In genomic region chr2:219868635-219869034, GRCh38 we compare ENCODE assay signal across 21 cellular contexts.
DNase-seq lines count a peak whose midpoint lies in the region; ATAC-seq and TF ChIP-seq lines count a peak whose summit lies in the region.
"Had no signal": no experiment of that assay in that cellular context is flagged by ENCODE, and none has a peak within 500 bp of the region (broad histone marks: within the 10 kb centered on the region; RNA-seq: fewer than 3 reads in every experiment).

No MANE protein-coding gene starts in this region.

- peaks cover 18% of the 10 kb centered on the region for H3K9me3 Mint-ChIP-seq in neural progenitor cell
- H3K9me3 Mint-ChIP-seq: CD8-positive, alpha-beta T cell had no signal

- H3K9me3 ChIP-seq in A673 (ENCODE audit: low read depth, low read length, poor library complexity, severe bottlenecking) (no peaks in the 10 kb centered on the region), neural progenitor cell (ENCODE audit: low read depth) (no peaks in the 10 kb centered on the region)
- H3K9me3 ChIP-seq: Caco-2 had no signal

- H3K36me3 Mint-ChIP-seq in neural progenitor cell: peaks cover 7% of the 10 kb centered on the region
- H3K36me3 Mint-ChIP-seq: CD4-positive, CD25-positive, alpha-beta regulatory T cell; CD8-positive, alpha-beta T cell had no signal

- H3K4me3 Mint-ChIP-seq in neural progenitor cell: no peak overlapping the region
- H3K4me3 Mint-ChIP-seq: CD4-positive, CD25-positive, alpha-beta regulatory T cell; CD8-positive, alpha-beta T cell had no signal

- CTCF ChIA-PET in A673 (lab: Charles Lee): no interaction called here

- no peak overlapping the region for H3K9ac ChIP-seq in neural progenitor cell
- H3K9ac ChIP-seq: BLaER1, GM23248 had no signal

- H3F3A ChIP-seq in neural progenitor cell (ENCODE audit: low read depth): peaks cover 31% of the 10 kb centered on the region

- H2AFZ ChIP-seq in neural progenitor cell (replicated peaks): no peak overlapping the region
- H2AFZ ChIP-seq: GM23248 had no signal

- ATAC-seq in HG03045 (IDR thresholded peaks at IDR 0.05; ENCODE audit: unreplicated experiment): no peak
- ATAC-seq: CD8-positive, alpha-beta T cell had no signal

- H3K79me2 ChIP-seq in neural progenitor cell (ENCODE audit: low read depth): no peaks in the 10 kb centered on the region

- BruUV-seq in A673 (replicated peaks; lab: Mats Ljungman, UMichigan): no TSS peak

- no peak overlapping the region for H3K27ac Mint-ChIP-seq in neural progenitor cell
- H3K27ac Mint-ChIP-seq: CD4-positive, CD25-positive, alpha-beta regulatory T cell; CD8-positive, alpha-beta T cell had no signal

- peaks cover 47% of the 10 kb centered on the region for H3K4me1 Mint-ChIP-seq in neural progenitor cell
- H3K4me1 Mint-ChIP-seq: CD4-positive, CD25-positive, alpha-beta regulatory T cell had no signal

- no peaks in the 10 kb centered on the region for H3K36me3 ChIP-seq in A673 (ENCODE audit: insufficient read depth, low read length, poor library complexity, severe bottlenecking)
- no peaks in the 10 kb centered on the region for H3K36me3 ChIP-seq in neural progenitor cell
- H3K36me3 ChIP-seq: BLaER1 had no signal

- peak; percentile 80 for DNase-seq in A673 (ENCODE audit: low spot score)
- peak; percentile 71 for DNase-seq in EH (ENCODE audit: low read depth)
- DNase-seq in M059J (ENCODE audit: low read depth): peak; percentile 78
- no peak for DNase-seq in neural progenitor cell (ENCODE audit: low spot score)
- no peak for DNase-seq in NCI-H748 treated with DMSO at 0.1 percent for 48 hours (lab: John Stamatoyannopoulos, UW)
- no peak for DNase-seq in cardiac septum (ENCODE audit: low spot score)
- DNase-seq: ACHN; Caco-2; CD4-positive, CD25-positive, alpha-beta regulatory T cell; CD8-positive, alpha-beta T cell; DMS153; DND-41; GF-D8; GM23248; H7; HCEC 1CT had no signal

- no peaks in the 10 kb centered on the region for H4K20me1 ChIP-seq in neural progenitor cell (ENCODE audit: low read depth)
- H4K20me1 ChIP-seq: BLaER1 had no signal

- TF ChIP-seq CTCF in A673 (conservative IDR thresholded peaks at IDR 0.05; ENCODE audit: low read depth, low read length): no peak
- TF ChIP-seq CTCF in VCaP (conservative IDR thresholded peaks at IDR 0.05): no peak
- no peak for TF ChIP-seq CTCF in neural progenitor cell (IDR thresholded peaks at IDR 0.05)

- POLR2A ChIA-PET in A673 (lab: Charles Lee; ENCODE audit: low non-redundant PET): no interaction called here

- intact Hi-C loops in A673 (cut with micrococcal nuclease; ENCODE audit: unreplicated experiment): no loop called here
- intact Hi-C loops in cardiac septum (cut with DNase I): no loop called here

- peaks cover 45% of the 10 kb centered on the region for H3K4me1 ChIP-seq in A673 (ENCODE audit: insufficient read depth, low read length, poor library complexity, severe bottlenecking)
- peaks cover 30% of the 10 kb centered on the region for H3K4me1 ChIP-seq in neural progenitor cell
- H3K4me1 ChIP-seq: Caco-2 had no signal

- peak overlapping the region; percentile 27 for H3K27ac ChIP-seq in A673 (ENCODE audit: low read depth, low read length, poor library complexity, severe bottlenecking)
- peak overlapping the region; percentile 51; the same call in 1 of the 2 replicates for H3K27ac ChIP-seq in VCaP
- no peak overlapping the region for H3K27ac ChIP-seq in neural progenitor cell
- H3K27ac ChIP-seq: 22Rv1, BLaER1, C4-2B, GM23248 had no signal

- no peak overlapping the region for H3K4me3 ChIP-seq in A673 (ENCODE audit: low read depth, low read length, poor library complexity, severe bottlenecking)
- no peak overlapping the region for H3K4me3 ChIP-seq in neural progenitor cell
- H3K4me3 ChIP-seq: BLaER1, GM23248 had no signal

- no peaks in the 10 kb centered on the region for H3K27me3 ChIP-seq in A673 (replicated peaks; ENCODE audit: insufficient read depth, low read depth, low read length, poor library complexity)
- no peaks in the 10 kb centered on the region for H3K27me3 ChIP-seq in neural progenitor cell
- H3K27me3 ChIP-seq: BLaER1 had no signal

- H3K4me2 ChIP-seq in neural progenitor cell: no peak overlapping the region
- H3K4me2 ChIP-seq: BLaER1 had no signal

- peaks cover 4% of the 10 kb centered on the region for H3K27me3 Mint-ChIP-seq in neural progenitor cell (ENCODE audit: insufficient read depth, low read depth)

Comparison
In these comparisons a context has a peak if more than half of its experiments do, and no peak if none do; other contexts are left out.
1. DNase-seq: peak in A673 (single experiment), EH (single experiment) and M059J (single experiment); none in neural progenitor cell (single experiment), NCI-H748 treated with DMSO at 0.1 percent for 48 hours (single experiment) and cardiac septum (single experiment).